ENCODE assay signal across 10 cellular contexts in genomic region chr15:55224892-55225291, GRCh38. TPM values are rescaled to one million over a fixed set of nuclear protein-coding genes. Genes with fewer than 3 reads are reported as not detected.
DNase-seq lines count a peak whose midpoint lies in the region; ATAC-seq and TF ChIP-seq lines count a peak whose summit lies in the region.
"Had no signal": no experiment of that assay in that cellular context is flagged by ENCODE, and none has a peak within 500 bp of the region (broad histone marks: within the 10 kb centered on the region; RNA-seq: fewer than 3 reads in every experiment).

No MANE protein-coding gene starts in this region.

- H3K4me1 Mint-ChIP-seq in CD8-positive, alpha-beta memory T cell = peaks cover 56 to 76% (median 73%) of the 10 kb centered on the region in 3 donors
- peaks cover 26% of the 10 kb centered on the region for H3K4me1 Mint-ChIP-seq in Calu3 (ENCODE audit: low read depth, unreplicated experiment)

- peak overlapping the region; percentile 34 to 79 (median 70) for H3K27ac Mint-ChIP-seq in CD8-positive, alpha-beta memory T cell
- no peak overlapping the region for H3K27ac Mint-ChIP-seq in Calu3 (ENCODE audit: unreplicated experiment)
- H3K27ac Mint-ChIP-seq: memory B cell had no signal

- no peak overlapping the region for H3K27ac ChIP-seq in CD8-positive, alpha-beta memory T cell (ENCODE audit: low read depth, low read length)
- no peak overlapping the region for H3K27ac ChIP-seq in vagina
- H3K27ac ChIP-seq: body of pancreas had no signal

- POLR2A ChIA-PET in CD8-positive, alpha-beta memory T cell (lab: Charles Lee) = interaction anchor here (0.6 kb wide), 1 partner anchor 50 kb away, joined by 3 read pairs; no protein-coding TSS in a partner anchor

- no peaks in the 10 kb centered on the region for H3K27me3 Mint-ChIP-seq in CD8-positive, alpha-beta memory T cell
- no peaks in the 10 kb centered on the region for H3K27me3 Mint-ChIP-seq in Calu3 (ENCODE audit: unreplicated experiment)
- H3K27me3 Mint-ChIP-seq: memory B cell had no signal

- H3K36me3 Mint-ChIP-seq in CD8-positive, alpha-beta memory T cell = peaks cover 3 to 67% (median 12%) of the 10 kb centered on the region in 3 donors
- peaks cover 12% of the 10 kb centered on the region for H3K36me3 Mint-ChIP-seq in Calu3 (ENCODE audit: insufficient read depth, unreplicated experiment)

- TF ChIP-seq CTCF in kidney epithelial cell (IDR thresholded peaks at IDR 0.05; ENCODE audit: insufficient read depth, low read length, poor library complexity, severe bottlenecking) = no peak
- TF ChIP-seq CTCF in Calu3 (IDR thresholded peaks at IDR 0.05; ENCODE audit: unreplicated experiment) = no peak
- no peak for TF ChIP-seq CTCF in vagina (IDR thresholded peaks at IDR 0.05)

- no peaks in the 10 kb centered on the region for H3K9me3 Mint-ChIP-seq in CD8-positive, alpha-beta memory T cell
- H3K9me3 Mint-ChIP-seq in Calu3 (ENCODE audit: low read depth, unreplicated experiment) = no peaks in the 10 kb centered on the region
- H3K9me3 Mint-ChIP-seq: memory B cell had no signal

- DNase-seq in CD8-positive, alpha-beta memory T cell = peak in 2 of 5 donors; percentile 37 to 48
- DNase-seq in H4 (ENCODE audit: low spot score) (peak; percentile 19), SKM-1 (lab: John Stamatoyannopoulos, UW; ENCODE audit: unreplicated experiment) (peak; percentile 91), kidney epithelial cell (ENCODE audit: low read depth) (peak; percentile 35), NCI-H2081 (lab: John Stamatoyannopoulos, UW) (no peak), Calu3 (no peak), vagina (ENCODE audit: extremely low spot score in 2 of 2) (no peak)
- DNase-seq: body of pancreas had no signal

- no peaks in the 10 kb centered on the region for H3K27me3 ChIP-seq in CD8-positive, alpha-beta memory T cell (ENCODE audit: insufficient read depth, low read length, poor library complexity, severe bottlenecking)
- no peaks in the 10 kb centered on the region for H3K27me3 ChIP-seq in kidney epithelial cell (ENCODE audit: control insufficient read depth, insufficient read depth, low read length)
- H3K27me3 ChIP-seq in vagina = no peaks in the 10 kb centered on the region
- H3K27me3 ChIP-seq: body of pancreas had no signal

- H3K4me3 Mint-ChIP-seq in CD8-positive, alpha-beta memory T cell = peak overlapping the region in 6 of 7 donors; percentile 0 to 48 (median 34)
- no peak overlapping the region for H3K4me3 Mint-ChIP-seq in Calu3 (ENCODE audit: low read depth, unreplicated experiment)
- H3K4me3 Mint-ChIP-seq: memory B cell had no signal

- peaks cover 11% of the 10 kb centered on the region for H3K36me3 ChIP-seq in CD8-positive, alpha-beta memory T cell (ENCODE audit: insufficient read depth, low read length)
- no peaks in the 10 kb centered on the region for H3K36me3 ChIP-seq in kidney epithelial cell (ENCODE audit: control insufficient read depth, insufficient read depth, low read length)
- H3K36me3 ChIP-seq in vagina = peaks cover 0 to 6% of the 10 kb centered on the region in 2 donors

- TF ChIP-seq POLR2A in vagina (IDR thresholded peaks at IDR 0.05) = no peak

- BruUV-seq in Calu3 (replicated peaks; lab: Mats Ljungman, UMichigan) = no TSS peak

- no peaks in the 10 kb centered on the region for H3K9me3 ChIP-seq in CD8-positive, alpha-beta memory T cell (ENCODE audit: low read length)
- H3K9me3 ChIP-seq in vagina = no peaks in the 10 kb centered on the region
- H3K9me3 ChIP-seq: body of pancreas had no signal

- no peak for ATAC-seq in HG03108 (IDR thresholded peaks at IDR 0.05; ENCODE audit: unreplicated experiment)
- ATAC-seq: body of pancreas had no signal

- intact Hi-C loops in Calu3 (cut with micrococcal nuclease; ENCODE audit: unreplicated experiment) = no loop called here
- intact Hi-C loops in vagina (cut with DNase I) = no loop called here

- CTCF ChIA-PET in CD8-positive, alpha-beta memory T cell (lab: Charles Lee) = interaction anchor here (1.3 to 1.6 kb wide), 2 partner anchors 47 to 52 kb away, joined by 3 to 4 read pairs; no protein-coding TSS in a partner anchor
- CTCF ChIA-PET in Calu3 (lab: Charles Lee) = no interaction called here

- no peak overlapping the region for H3K4me3 ChIP-seq in CD8-positive, alpha-beta memory T cell (ENCODE audit: low read length)
- no peak overlapping the region for H3K4me3 ChIP-seq in kidney epithelial cell (ENCODE audit: low read depth, low read length)
- H3K4me3 ChIP-seq in vagina = no peak overlapping the region
- H3K4me3 ChIP-seq: body of pancreas had no signal

- peaks cover 58% of the 10 kb centered on the region for H3K4me1 ChIP-seq in CD8-positive, alpha-beta memory T cell (ENCODE audit: insufficient read depth, low read length)
- H3K4me1 ChIP-seq in vagina = peaks cover 9% of the 10 kb centered on the region

RNA-seq across cellular contexts. Expression of gene RSL24D1, which starts 28.2 kb away (rescaled TPM):
- total RNA-seq in CD8-positive, alpha-beta memory T cell = 100 to 1,000 TPM; 145 to 154 TPM
- polyA plus RNA-seq in CD8-positive, alpha-beta memory T cell = 84.9 TPM
- 125 and 145 TPM in 2 replicates for total RNA-seq in H4 (2014; rRNA removed; shearing (Covaris generic))
- total RNA-seq in kidney epithelial cell (106 and 113 TPM in 2 replicates), Calu3 (2022) (82.1 and 93.3 TPM in 2 replicates), vagina (51.1 TPM)

Comparison
In these comparisons a context has a peak if more than half of its experiments do, and no peak if none do; other contexts are left out.
1. DNase-seq: peak in H4 (single experiment), SKM-1 (single experiment) and kidney epithelial cell (single experiment); none in NCI-H2081 (0 of 2), Calu3 (single experiment) and vagina (0 of 2).